1 cellular context compared by ENCODE assay signal in genomic region chr19:47756627-47756929, GRCh38.
TF ChIP-seq lines count a peak whose summit lies in the region.

No MANE protein-coding gene starts in this region.

TF ChIP-seq in HepG2, 621 proteins besides CTCF, POLR2A, EP300 and RAD21:
- TF ChIP-seq ZNF101 (CRISPR knock-in tag; IDR thresholded peaks at IDR 0.05; ENCODE audit: borderline replicate concordance, low read depth): no peak
- no peak for TF ChIP-seq HMGA1 (CRISPR knock-in tag; conservative IDR thresholded peaks at IDR 0.05)
- TF ChIP-seq RAD51 (IDR thresholded peaks at IDR 0.05; ENCODE audit: borderline replicate concordance): no peak
- no peak for TF ChIP-seq ZNF780A (CRISPR knock-in tag; IDR thresholded peaks at IDR 0.05)
- TF ChIP-seq, protein P1, sequence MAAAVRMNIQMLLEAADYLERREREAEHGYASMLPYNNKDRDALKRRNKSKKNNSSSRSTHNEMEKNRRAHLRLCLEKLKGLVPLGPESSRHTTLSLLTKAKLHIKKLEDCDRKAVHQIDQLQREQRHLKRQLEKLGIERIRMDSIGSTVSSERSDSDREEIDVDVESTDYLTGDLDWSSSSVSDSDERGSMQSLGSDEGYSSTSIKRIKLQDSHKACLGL (CRISPR knock-in tag; IDR thresholded peaks at IDR 0.05): no peak
- no peak for TF ChIP-seq ETV6 (CRISPR knock-in tag; conservative IDR thresholded peaks at IDR 0.05)
- peak; percentile 19 for TF ChIP-seq RBM22 (optimal IDR thresholded peaks at IDR 0.05; ENCODE audit: low read length)
- no peak for TF ChIP-seq SOX6 (IDR thresholded peaks at IDR 0.05)
- no peak for TF ChIP-seq SOX6 (CRISPR knock-in tag; IDR thresholded peaks at IDR 0.05)
- no peak for TF ChIP-seq PHF5A (CRISPR knock-in tag; IDR thresholded peaks at IDR 0.05; ENCODE audit: low read depth, unreplicated experiment)
- TF ChIP-seq NKX3-1 (CRISPR knock-in tag; IDR thresholded peaks at IDR 0.05): no peak
- TF ChIP-seq TEF (CRISPR knock-in tag; IDR thresholded peaks at IDR 0.05): no peak
- TF ChIP-seq ZNF331 (CRISPR knock-in tag; IDR thresholded peaks at IDR 0.05): no peak
- peak; percentile 30 for TF ChIP-seq AGO2 (optimal IDR thresholded peaks at IDR 0.05; ENCODE audit: low read depth, low read length)
